8 cellular contexts compared by ENCODE assay signal in the genomic region with DNA sequence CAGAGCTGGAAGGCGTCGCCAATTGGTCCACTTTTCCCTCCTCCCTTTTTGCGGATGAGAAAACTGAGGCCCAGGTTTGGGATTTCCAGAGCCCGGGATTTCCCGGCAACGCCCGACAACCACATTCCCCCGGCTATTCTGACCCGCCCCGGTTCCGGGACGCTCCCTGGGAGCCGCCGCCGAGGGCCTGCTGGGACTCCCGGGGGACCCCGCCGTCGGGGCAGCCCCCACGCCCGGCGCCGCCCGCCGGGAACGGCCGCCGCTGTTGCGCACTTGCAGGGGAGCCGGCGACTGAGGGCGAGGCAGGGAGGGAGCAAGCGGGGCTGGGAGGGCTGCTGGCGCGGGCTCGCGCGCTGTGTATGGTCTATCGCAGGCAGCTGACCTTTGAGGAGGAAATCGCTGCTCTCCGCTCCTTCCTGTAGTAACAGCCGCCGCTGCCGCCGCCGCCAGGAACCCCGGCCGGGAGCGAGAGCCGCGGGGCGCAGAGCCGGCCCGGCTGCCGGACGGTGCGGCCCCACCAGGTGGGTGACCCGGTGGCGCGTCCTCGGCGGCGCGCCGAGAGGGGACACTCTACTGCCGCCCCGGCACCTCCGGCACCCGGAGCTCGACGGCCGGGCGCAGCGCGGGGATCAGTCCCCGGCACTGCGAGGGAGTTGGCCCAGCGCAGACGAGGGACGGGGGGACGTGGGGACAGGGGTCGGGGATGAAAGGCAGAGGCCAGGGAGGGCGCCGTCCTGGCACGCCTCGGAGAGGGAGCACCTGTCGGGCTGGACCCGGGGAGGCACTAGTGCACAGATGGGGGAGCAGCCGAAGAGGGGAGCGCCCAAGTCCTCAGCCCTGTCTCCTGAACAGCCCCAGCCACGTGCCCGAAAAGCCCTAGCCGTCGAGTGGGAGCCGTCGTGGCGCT. TPM values are rescaled to one million over a fixed set of nuclear protein-coding genes. Genes with fewer than 3 reads are reported as not detected.
DNase-seq lines count a peak whose midpoint lies in the region; ATAC-seq and TF ChIP-seq lines count a peak whose summit lies in the region.

A gene (plus strand): TSS at position 421 of the 907 bp plus-strand sequence. CDS start 914 bp downstream, outside the sequence.

- peak within 1 kb of the TSS; percentile 45; the same call in 1 of the 2 replicates for H2AFZ ChIP-seq in OCI-LY7 (ENCODE audit: low read length)

- intact Hi-C loops in OCI-LY7 (cut with micrococcal nuclease; ENCODE audit: unreplicated experiment) = no loop called here

- ATAC-seq in HG03045 (IDR thresholded peaks at IDR 0.05; ENCODE audit: unreplicated experiment) = peak; percentile 33
- peak; percentile 78 to 85 for ATAC-seq in naive thymus-derived CD8-positive, alpha-beta T cell
- ATAC-seq in stimulated activated naive CD8-positive, alpha-beta T cell treated with anti-CD3 and anti-CD28 coated beads, Interleukin-15, Interleukin-2, amounts not matched to agents 100 U/mL and 50 U/mL, for 24 hours = peak; percentile 74

- no peaks in the 10 kb centered on the region for H3K27me3 Mint-ChIP-seq in naive thymus-derived CD8-positive, alpha-beta T cell

- no peaks in the 10 kb centered on the region for H3K9me3 Mint-ChIP-seq in naive thymus-derived CD8-positive, alpha-beta T cell

- CTCF ChIA-PET in OCI-LY7 (lab: Charles Lee; ENCODE audit: unreplicated experiment) = no interaction called here

- peak within 1 kb of the TSS; percentile 39 for H3K4me2 ChIP-seq in OCI-LY7 (ENCODE audit: low read length)

- DNase-seq in GM04504 (ENCODE audit: low read depth) (peak; percentile 58), OCI-LY7 (ENCODE audit: low spot score) (peak; percentile 59), fibroblast of pulmonary artery (ENCODE audit: low read depth) (peak; percentile 90), SJCRH30 (no peak)
- DNase-seq in activated T-helper 9 cell treated with anti-CD3 and anti-CD28 coated beads, Interleukin-2, amount 50 U/mL, for 16 hours (ENCODE audit: low read depth) = peak; percentile 69
- peak; percentile 67 to 89 (median 78) for DNase-seq in naive thymus-derived CD8-positive, alpha-beta T cell
- peak; percentile 85 for DNase-seq in stimulated activated naive CD8-positive, alpha-beta T cell treated with anti-CD3 and anti-CD28 coated beads, Interleukin-15, Interleukin-2, amounts not matched to agents 100 U/mL and 50 U/mL, for 24 hours

- H3K27me3 ChIP-seq in SJCRH30 = no peaks in the 10 kb centered on the region

- H3K36me3 Mint-ChIP-seq in naive thymus-derived CD8-positive, alpha-beta T cell = peaks cover 0 to 32% (median 0%) of the 10 kb centered on the region in 3 donors

- H3K9me2 ChIP-seq in OCI-LY7 (ENCODE audit: insufficient read depth, low read length) = no peaks in the 10 kb centered on the region

- no TSS peak for BruUV-seq in OCI-LY7 (replicated peaks; lab: Mats Ljungman, UMichigan)

- H3K27ac ChIP-seq in OCI-LY7 (ENCODE audit: low read depth, low read length, poor library complexity, severe bottlenecking) = no peak within 1 kb of the TSS
- no peak within 1 kb of the TSS for H3K27ac ChIP-seq in SJCRH30

- H3K36me3 ChIP-seq in OCI-LY7 (ENCODE audit: insufficient read depth, low read length) = no peaks in the 10 kb centered on the region
- H3K36me3 ChIP-seq in SJCRH30 = no peaks in the 10 kb centered on the region

- POLR2A ChIA-PET in OCI-LY7 (lab: Charles Lee) = interaction anchor here (0.5 kb wide), 1 partner anchor 10 kb away, joined by 3 read pairs; no protein-coding TSS in a partner anchor
- POLR2A ChIA-PET in naive thymus-derived CD8-positive, alpha-beta T cell (lab: Charles Lee) = interaction anchor here (0.8 to 5.5 kb wide), 21 partner anchors 9 to 178 kb away, joined by 3 to 126 read pairs (median 5); a partner anchor contains a TSS

- TF ChIP-seq CTCF in OCI-LY7 (conservative IDR thresholded peaks at IDR 0.05; ENCODE audit: low read length) (no peak), fibroblast of pulmonary artery (IDR thresholded peaks at IDR 0.05; ENCODE audit: low read length, missing control alignments) (no peak)

- no peaks in the 10 kb centered on the region for H4K20me1 ChIP-seq in OCI-LY7 (ENCODE audit: insufficient read depth, low read length)

- H3K27ac Mint-ChIP-seq in naive thymus-derived CD8-positive, alpha-beta T cell = peak within 1 kb of the TSS; percentile 94 to 99 (median 96)

- peak within 1 kb of the TSS; percentile 47 for H3K4me3 ChIP-seq in OCI-LY7 (ENCODE audit: low read depth, low read length, poor library complexity, severe bottlenecking)
- H3K4me3 ChIP-seq in fibroblast of pulmonary artery (replicated peaks; ENCODE audit: low read depth, low read length) = peak within 1 kb of the TSS; percentile 52
- H3K4me3 ChIP-seq in SJCRH30 = no peak within 1 kb of the TSS

- peaks cover 27 to 60% (median 55%) of the 10 kb centered on the region in 4 donors for H3K4me1 Mint-ChIP-seq in naive thymus-derived CD8-positive, alpha-beta T cell

- H3K79me2 ChIP-seq in OCI-LY7 (ENCODE audit: insufficient read depth, low read depth, low read length) = no peaks in the 10 kb centered on the region

- peak within 1 kb of the TSS; percentile 88 to 97 (median 92) for H3K4me3 Mint-ChIP-seq in naive thymus-derived CD8-positive, alpha-beta T cell

- peaks cover 14% of the 10 kb centered on the region for H3K4me1 ChIP-seq in OCI-LY7 (ENCODE audit: insufficient read depth, low read length, poor library complexity, severe bottlenecking)
- H3K4me1 ChIP-seq in SJCRH30 = peaks cover 34% of the 10 kb centered on the region

- H3K9me3 ChIP-seq in OCI-LY7 (ENCODE audit: low read length) = no peaks in the 10 kb centered on the region
- H3K9me3 ChIP-seq in SJCRH30 (replicated peaks) = no peaks in the 10 kb centered on the region

RNA-seq across cellular contexts. Expression of the gene that starts here (rescaled TPM):
- total RNA-seq in OCI-LY7 (2014; rRNA removed; shearing (Covaris generic)) = 1.9 and 3.8 TPM in 2 replicates
- total RNA-seq in OCI-LY7 (2022) = 7.9 TPM in 2 replicates
- total RNA-seq in naive thymus-derived CD8-positive, alpha-beta T cell = 100 to 1,000 TPM; 117 to 122 TPM
- polyA plus RNA-seq in naive thymus-derived CD8-positive, alpha-beta T cell = 100 to 1,000 TPM in 1 of 3 donors, 10 to 100 TPM in 2; 59.6 to 115 (median 89.1) TPM
- total RNA-seq in SJCRH30 (2014; rRNA removed; shearing (Covaris generic)) = 5.0 and 5.9 TPM in 2 replicates

Comparison
In these comparisons a context has a peak if more than half of its experiments do, and no peak if none do; other contexts are left out.
1. RNA of the gene that starts here (total RNA-seq): 117 to 122 TPM in naive thymus-derived CD8-positive, alpha-beta T cell; 1.9 to 7.9 TPM in OCI-LY7 and 5.0 to 5.9 TPM in SJCRH30; every median in the first group is over 10 times any median in the second.
2. DNase-seq: peak in GM04504 (single experiment), OCI-LY7 (single experiment), activated T-helper 9 cell treated with anti-CD3 and anti-CD28 coated beads, Interleukin-2, amount 50 U/mL, for 16 hours (single experiment), fibroblast of pulmonary artery (single experiment), naive thymus-derived CD8-positive, alpha-beta T cell (10 of 10) and stimulated activated naive CD8-positive, alpha-beta T cell treated with anti-CD3 and anti-CD28 coated beads, Interleukin-15, Interleukin-2, amounts not matched to agents 100 U/mL and 50 U/mL, for 24 hours (single experiment); none in SJCRH30 (0 of 2).
3. Peak in every context shown above with its lines, with median percentiles within 50 percentile points of each other: ATAC-seq.